In the genomic region with DNA sequence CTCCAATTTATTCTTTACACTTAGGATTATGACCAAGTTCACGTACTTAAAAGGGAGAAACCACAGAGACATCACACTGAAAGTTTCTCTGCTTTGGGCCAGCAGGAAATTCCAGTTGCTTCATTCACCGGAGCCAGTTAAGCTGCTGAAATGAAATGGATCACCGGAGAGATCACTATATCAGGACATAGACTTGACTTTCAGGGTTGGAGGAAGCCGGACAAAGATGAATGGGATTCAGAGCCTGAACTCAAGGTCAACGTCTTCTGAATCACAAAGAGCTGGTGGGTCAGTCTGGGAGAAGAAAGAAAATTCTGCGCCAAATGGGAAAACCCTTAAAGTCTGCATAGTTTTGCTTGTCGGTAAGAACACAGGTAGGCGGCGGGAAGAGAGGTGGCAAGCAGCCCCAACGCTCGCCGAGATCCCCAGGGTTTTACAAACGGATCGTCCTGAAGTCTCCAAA, we compare ENCODE assay signal across 8 cellular contexts.
DNase-seq lines count a peak whose midpoint lies in the region; ATAC-seq and TF ChIP-seq lines count a peak whose summit lies in the region.

No MANE protein-coding gene starts in this region.

- H3K4me3 Mint-ChIP-seq in activated naive CD8-positive, alpha-beta T cell treated with anti-CD3 and anti-CD28 coated beads, Interleukin-2, amount 10 ng/mL, durations not matched to agents 7 days and 5 days = peak overlapping the region; percentile 55

- no peaks in the 10 kb centered on the region for H3K36me3 Mint-ChIP-seq in activated naive CD8-positive, alpha-beta T cell treated with anti-CD3 and anti-CD28 coated beads, Interleukin-2, amount 10 ng/mL, durations not matched to agents 7 days and 5 days

- H3K27me3 ChIP-seq in iPS-15b (ENCODE audit: control insufficient read depth, insufficient read depth, low read length) (peaks cover 10% of the 10 kb centered on the region), spleen (replicated peaks in 1 of 7) (peaks cover 0 to 35% (median 0%) of the 10 kb centered on the region in 7 donors)

- intact Hi-C loops in spleen (cut with DNase I; ENCODE audit: low total_unique reads) = loop anchor here (10.0 kb wide), 1 partner anchor 73 kb away; no protein-coding TSS in a partner anchor

- no peaks in the 10 kb centered on the region for H3K9me3 Mint-ChIP-seq in activated naive CD8-positive, alpha-beta T cell treated with anti-CD3 and anti-CD28 coated beads, Interleukin-2, amount 10 ng/mL, durations not matched to agents 7 days and 5 days

- peaks cover 36% of the 10 kb centered on the region for H3K27me3 Mint-ChIP-seq in activated naive CD8-positive, alpha-beta T cell treated with anti-CD3 and anti-CD28 coated beads, Interleukin-2, amount 10 ng/mL, durations not matched to agents 7 days and 5 days

- H3K36me3 ChIP-seq in iPS-15b (ENCODE audit: control insufficient read depth, insufficient read depth, low read length) = no peaks in the 10 kb centered on the region
- no peaks in the 10 kb centered on the region for H3K36me3 ChIP-seq in spleen

- H3K27ac ChIP-seq in spleen = peak overlapping the region in 7 of 8 donors; percentile 74 to 87 (median 83)

- no peak for TF ChIP-seq CTCF in spleen (IDR thresholded peaks at IDR 0.05 in 8 of 11, conservative IDR thresholded peaks at IDR 0.05 in 3 of 11)

- WGBS in spleen, 5 donors = 6 to 37% (median 9%) methylated on average over 14 of the region's 14 CpGs

- no peak for TF ChIP-seq POLR2A in spleen (IDR thresholded peaks at IDR 0.05)

- H3K4me3 ChIP-seq in iPS-15b (ENCODE audit: low read depth, low read length) (peak overlapping the region; percentile 81), spleen (peak overlapping the region; percentile 61 to 97 (median 82))

- POLR2A ChIA-PET in activated naive CD8-positive, alpha-beta T cell treated with anti-CD3 and anti-CD28 coated beads, Interleukin-2, amount 10 ng/mL, durations not matched to agents 7 days and 5 days (lab: Charles Lee) = no interaction called here

- peak overlapping the region; percentile 73 for H3K9ac ChIP-seq in iPS-15b (ENCODE audit: low read depth, low read length)

- in situ Hi-C loops in Caki2 (cut with HindIII; ENCODE audit: low pct_unique_long_range_greater_than_20kb, low sequenced_read_pairs) = no loop called here

- peak; percentile 57 for DNase-seq in Caki2 (ENCODE audit: low read depth)
- peak; percentile 62 for DNase-seq in HS-5 (ENCODE audit: low read depth)
- no peak for DNase-seq in activated naive CD8-positive, alpha-beta T cell treated with anti-CD3 and anti-CD28 coated beads, Interleukin-2, amount 10 ng/mL, durations not matched to agents 7 days and 5 days
- DNase-seq in spleen = no peak
- no peak for DNase-seq in NK-92 (lab: John Stamatoyannopoulos, UW; ENCODE audit: unreplicated experiment)

- no peaks in the 10 kb centered on the region for H3K9me3 ChIP-seq in iPS-15b (ENCODE audit: control insufficient read depth, insufficient read depth, low read length)
- H3K9me3 ChIP-seq in spleen = no peaks in the 10 kb centered on the region

- no peak overlapping the region for H3K27ac Mint-ChIP-seq in activated naive CD8-positive, alpha-beta T cell treated with anti-CD3 and anti-CD28 coated beads, Interleukin-2, amount 10 ng/mL, durations not matched to agents 7 days and 5 days

- no peak for ATAC-seq in activated naive CD8-positive, alpha-beta T cell treated with anti-CD3 and anti-CD28 coated beads, Interleukin-2, amount 10 ng/mL, durations not matched to agents 7 days and 5 days (ENCODE audit: low read depth)
- ATAC-seq in HG02970 (IDR thresholded peaks at IDR 0.05; ENCODE audit: low FRiP score, unreplicated experiment) = no peak
- no peak for ATAC-seq in HG03039 (IDR thresholded peaks at IDR 0.05; ENCODE audit: unreplicated experiment)

- H3K4me1 ChIP-seq in iPS-15b (ENCODE audit: control insufficient read depth, insufficient read depth, low read length) = peaks cover 14% of the 10 kb centered on the region
- peaks cover 4 to 26% (median 19%) of the 10 kb centered on the region in 6 donors for H3K4me1 ChIP-seq in spleen

- peaks cover 3% of the 10 kb centered on the region for H3K4me1 Mint-ChIP-seq in activated naive CD8-positive, alpha-beta T cell treated with anti-CD3 and anti-CD28 coated beads, Interleukin-2, amount 10 ng/mL, durations not matched to agents 7 days and 5 days

Comparison
In these comparisons a context has a peak if more than half of its experiments do, and no peak if none do; other contexts are left out.
1. DNase-seq: peak in Caki2 (single experiment) and HS-5 (single experiment); none in activated naive CD8-positive, alpha-beta T cell treated with anti-CD3 and anti-CD28 coated beads, Interleukin-2, amount 10 ng/mL, durations not matched to agents 7 days and 5 days (single experiment), spleen (single experiment) and NK-92 (single experiment).